ENCODE assay signal across 23 cellular contexts in the genomic region with DNA sequence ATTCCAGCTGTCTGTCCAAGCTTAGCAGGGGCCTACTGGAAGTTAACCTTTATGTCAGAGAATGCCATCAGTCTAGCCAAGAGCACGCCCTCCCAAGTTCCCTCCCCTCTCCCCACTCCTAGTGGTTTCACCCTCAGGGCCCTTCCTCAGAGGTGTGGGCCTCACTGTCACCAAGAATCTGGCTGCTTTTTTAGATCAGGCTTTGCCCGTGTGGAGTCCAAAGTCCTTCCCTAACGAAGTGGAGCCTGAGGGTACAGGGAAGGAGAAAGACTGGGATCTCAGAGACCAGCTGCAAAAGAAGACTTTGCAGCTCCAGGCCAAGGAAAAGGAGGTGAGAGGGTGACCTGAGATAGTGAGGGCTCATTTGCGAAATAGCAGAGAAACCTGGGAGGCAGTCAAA.
DNase-seq lines count a peak whose midpoint lies in the region; ATAC-seq and TF ChIP-seq lines count a peak whose summit lies in the region.
"Had no signal": no experiment of that assay in that cellular context is flagged by ENCODE, and none has a peak within 500 bp of the region (broad histone marks: within the 10 kb centered on the region; RNA-seq: fewer than 3 reads in every experiment).

No MANE protein-coding gene starts in this region.

- peaks cover 10% of the 10 kb centered on the region; the same call in 1 of the 2 replicates for H3K36me3 ChIP-seq in SK-N-MC (ENCODE audit: insufficient read depth, low read length)
- H3K36me3 ChIP-seq: brain microvascular endothelial cell, ovary, transverse colon had no signal

- H3K4me1 Mint-ChIP-seq in T-helper 2 cell treated with Interferon-gamma antibody and Interleukin-4, amounts not matched to agents 5 μg/mL and 100 μg/mL, for 36 hours (ENCODE audit: low read depth) = peaks cover 49% of the 10 kb centered on the region
- peaks cover 31% of the 10 kb centered on the region for H3K4me1 Mint-ChIP-seq in nephron

- peak overlapping the region; percentile 58 for H3K27ac Mint-ChIP-seq in T-helper 2 cell treated with Interferon-gamma antibody and Interleukin-4, amounts not matched to agents 5 μg/mL and 100 μg/mL, for 36 hours
- H3K27ac Mint-ChIP-seq in nephron = peak overlapping the region; percentile 44 to 74 (median 74)

- H3K27me3 Mint-ChIP-seq in T-helper 2 cell treated with Interferon-gamma antibody and Interleukin-4, amounts not matched to agents 5 μg/mL and 100 μg/mL, for 36 hours (ENCODE audit: low read depth) = no peaks in the 10 kb centered on the region
- H3K27me3 Mint-ChIP-seq in nephron (ENCODE audit: low read depth) = peaks cover 7% of the 10 kb centered on the region

- H3K27ac ChIP-seq in SK-N-MC = peak overlapping the region; percentile 15; the same call in 1 of the 2 replicates
- H3K27ac ChIP-seq: BLaER1, brain microvascular endothelial cell, ovary, transverse colon had no signal

- ATAC-seq in GM21723 (IDR thresholded peaks at IDR 0.05; ENCODE audit: unreplicated experiment) = no peak
- ATAC-seq: esophagus mucosa had no signal

- H3K36me3 Mint-ChIP-seq in T-helper 2 cell treated with Interferon-gamma antibody and Interleukin-4, amounts not matched to agents 5 μg/mL and 100 μg/mL, for 36 hours (ENCODE audit: low read depth) = peaks cover 67% of the 10 kb centered on the region
- peaks cover 9% of the 10 kb centered on the region for H3K36me3 Mint-ChIP-seq in nephron (ENCODE audit: low read depth)

- no peak for DNase-seq in T-helper 2 cell treated with Interferon-gamma antibody and Interleukin-4, amounts not matched to agents 5 μg/mL and 100 μg/mL, for 36 hours (ENCODE audit: low spot score)
- no peak for DNase-seq in T-helper 2 cell
- no peak for DNase-seq in SK-N-MC (ENCODE audit: low read depth, low spot score)
- DNase-seq in epithelial cell of esophagus (ENCODE audit: low read depth) = peak; percentile 59
- DNase-seq in SIG-M5 treated with dmso at 0.1 percent for 504 hours (lab: John Stamatoyannopoulos, UW; ENCODE audit: unreplicated experiment) = no peak
- no peak for DNase-seq in foreskin fibroblast
- DNase-seq: 8988T; activated CD4-positive, alpha-beta T cell treated with anti-CD3 and anti-CD28 coated beads, Interleukin-2, amount 50 U/mL, for 48 hours; activated gamma-delta T cell treated with Interleukin-2 at 50 U/mL for 16 hours; brain microvascular endothelial cell; dermis blood vessel endothelial cell; DMS53; head of caudate nucleus; NCI-H2081 treated with DMSO at 0.1 percent for 48 hours; NCI-H510A treated with DMSO at 0.1 percent for 48 hours; ovary; SHP77; T1000; transverse colon had no signal

- H3K4me3 ChIP-seq in SK-N-MC (no peak overlapping the region; the same call in 1 of the 2 replicates), epithelial cell of esophagus (ENCODE audit: low read length) (no peak overlapping the region), foreskin fibroblast (ENCODE audit: low read depth in 1 of 2, low read length in 2 of 2) (no peak overlapping the region)
- H3K4me3 ChIP-seq: BLaER1, ovary, transverse colon had no signal

- H3K4me3 Mint-ChIP-seq in T-helper 2 cell treated with Interferon-gamma antibody and Interleukin-4, amounts not matched to agents 5 μg/mL and 100 μg/mL, for 36 hours = no peak overlapping the region
- H3K4me3 Mint-ChIP-seq in nephron = peak overlapping the region in 1 of 3 experiments; percentile 35

- peak overlapping the region; percentile 21 for H3K9ac ChIP-seq in SK-N-MC (ENCODE audit: insufficient read length)
- H3K9ac ChIP-seq: BLaER1 had no signal

- H3K9me3 ChIP-seq in SK-N-MC (ENCODE audit: low read depth, low read length) = peaks cover 5% of the 10 kb centered on the region; the same call in 1 of the 2 replicates
- H3K9me3 ChIP-seq: BLaER1, ovary, transverse colon had no signal

- H3K9me3 Mint-ChIP-seq in T-helper 2 cell treated with Interferon-gamma antibody and Interleukin-4, amounts not matched to agents 5 μg/mL and 100 μg/mL, for 36 hours = no peaks in the 10 kb centered on the region
- H3K9me3 Mint-ChIP-seq in nephron = no peaks in the 10 kb centered on the region

- TF ChIP-seq CTCF in epithelial cell of esophagus (IDR thresholded peaks at IDR 0.05; ENCODE audit: insufficient read depth, low read depth, low read length, missing control alignments) (no peak), nephron (IDR thresholded peaks at IDR 0.05; ENCODE audit: unreplicated experiment in 3 of 3) (no peak), foreskin fibroblast (IDR thresholded peaks at IDR 0.05; ENCODE audit: low read depth, low read length) (no peak)
